In genomic region chr12:45357547-45358417, GRCh38 we compare ENCODE assay signal across 17 cellular contexts.
DNase-seq lines count a peak whose midpoint lies in the region; TF ChIP-seq lines count a peak whose summit lies in the region.
"Had no signal": no experiment of that assay in that cellular context is flagged by ENCODE, and none has a peak within 500 bp of the region (broad histone marks: within the 10 kb centered on the region; RNA-seq: fewer than 3 reads in every experiment).

No MANE protein-coding gene starts in this region.

- no peak overlapping the region for H3K4me3 ChIP-seq in breast epithelium
- H3K4me3 ChIP-seq in left ventricle myocardium inferior, result no peak overlapping the region
- H3K4me3 ChIP-seq in ovary, result no peak overlapping the region
- H3K4me3 ChIP-seq in CD4-positive, alpha-beta memory T cell (ENCODE audit: low read length in 2 of 2), result no peak overlapping the region
- no peak overlapping the region for H3K4me3 ChIP-seq in prostate gland

- H3K27me3 Mint-ChIP-seq in MCF 10A (ENCODE audit: insufficient read depth, unreplicated experiment), result no peaks in the 10 kb centered on the region
- H3K27me3 Mint-ChIP-seq in CD4-positive, alpha-beta memory T cell, result no peaks in the 10 kb centered on the region
- H3K27me3 Mint-ChIP-seq: T-cell had no signal

- no peaks in the 10 kb centered on the region for H3K27me3 ChIP-seq in breast epithelium
- H3K27me3 ChIP-seq in left ventricle myocardium inferior (ENCODE audit: low read depth), result no peaks in the 10 kb centered on the region
- no peaks in the 10 kb centered on the region for H3K27me3 ChIP-seq in ovary
- no peaks in the 10 kb centered on the region for H3K27me3 ChIP-seq in CD4-positive, alpha-beta memory T cell (ENCODE audit: insufficient read depth, low read length)
- H3K27me3 ChIP-seq in prostate gland (replicated peaks; ENCODE audit: insufficient read depth), result no peaks in the 10 kb centered on the region

- no peak for TF ChIP-seq EP300 in ovary (IDR thresholded peaks at IDR 0.05)

- H3K36me3 ChIP-seq in breast epithelium (no peaks in the 10 kb centered on the region), left ventricle myocardium inferior (peaks cover 34% of the 10 kb centered on the region), ovary (no peaks in the 10 kb centered on the region), prostate gland (no peaks in the 10 kb centered on the region)
- H3K36me3 ChIP-seq in CD4-positive, alpha-beta memory T cell (ENCODE audit: insufficient read depth, low read length), result peaks cover 6% of the 10 kb centered on the region

- intact Hi-C loops in breast epithelium (cut with DNase I; ENCODE audit: low total_unique reads), result no loop called here
- intact Hi-C loops in MCF 10A (cut with micrococcal nuclease), result no loop called here
- intact Hi-C loops in left ventricle myocardium inferior (cut with micrococcal nuclease), result no loop called here
- intact Hi-C loops in ovary (cut with DNase I), result loop anchor here in 3 of 4 donors (10.0 kb wide), 2 partner anchors 53 to 367 kb away; partner anchors contain the start of gene ARID2 (in 1 of the 3)
- intact Hi-C loops in CD4-positive, alpha-beta memory T cell (cut with micrococcal nuclease), result no loop called here
- intact Hi-C loops in prostate gland (cut with DNase I), result loop anchor here (5.0 kb wide), 1 partner anchor 50 kb away; no protein-coding TSS in a partner anchor

- H3K27ac Mint-ChIP-seq in MCF 10A (ENCODE audit: low read depth, unreplicated experiment), result no peak overlapping the region
- no peak overlapping the region for H3K27ac Mint-ChIP-seq in CD4-positive, alpha-beta memory T cell
- H3K27ac Mint-ChIP-seq: activated naive CD4-positive, alpha-beta T cell treated with anti-CD3 and anti-CD28 coated beads, Interleukin-2, amount 50 U/mL, for 72 hours; T-cell had no signal

- BruUV-seq in MCF 10A (replicated peaks; lab: Mats Ljungman, UMichigan), result no TSS peak

- no peaks in the 10 kb centered on the region for H3K4me1 Mint-ChIP-seq in MCF 10A (ENCODE audit: insufficient read depth, unreplicated experiment)
- peaks cover 12 to 17% (median 14%) of the 10 kb centered on the region in 4 donors for H3K4me1 Mint-ChIP-seq in CD4-positive, alpha-beta memory T cell

- TF ChIP-seq POLR2A in breast epithelium (IDR thresholded peaks at IDR 0.05) (no peak), ovary (IDR thresholded peaks at IDR 0.05) (no peak), prostate gland (IDR thresholded peaks at IDR 0.05) (no peak)

- no peak overlapping the region for H3K4me3 Mint-ChIP-seq in MCF 10A (ENCODE audit: unreplicated experiment)
- H3K4me3 Mint-ChIP-seq in CD4-positive, alpha-beta memory T cell, result no peak overlapping the region
- H3K4me3 Mint-ChIP-seq: T-cell had no signal

- H3K36me3 Mint-ChIP-seq in MCF 10A (ENCODE audit: insufficient read depth, unreplicated experiment), result peaks cover 40% of the 10 kb centered on the region
- H3K36me3 Mint-ChIP-seq in CD4-positive, alpha-beta memory T cell, result peaks cover 72 to 76% of the 10 kb centered on the region in 2 donors

- POLR2A ChIA-PET in MCF 10A (lab: Yijun Ruan, JAX), result interaction anchor here (0.7 kb wide), 1 partner anchor 138 kb away, joined by 3 read pairs; no protein-coding TSS in a partner anchor
- POLR2A ChIA-PET in CD4-positive, alpha-beta memory T cell (lab: Charles Lee; ENCODE audit: partially characterized antibody), result no interaction called here

- CTCF ChIA-PET in MCF 10A (lab: Yijun Ruan, JAX), result interaction anchor here (0.7 to 1.6 kb wide), 4 partner anchors 8 to 99 kb away, joined by 3 read pairs; no protein-coding TSS in a partner anchor
- CTCF ChIA-PET in CD4-positive, alpha-beta memory T cell (lab: Charles Lee; ENCODE audit: partially characterized antibody), result no interaction called here

- no peak for DNase-seq in breast epithelium (ENCODE audit: low spot score in 2 of 2)
- no peak for DNase-seq in MCF 10A (ENCODE audit: unreplicated experiment)
- peak; percentile 21 for DNase-seq in left ventricle myocardium inferior
- DNase-seq in ovary, result peak; percentile 75 to 84 (median 83)
- DNase-seq in nucleus accumbens (lab: John Stamatoyannopoulos, UW), result no peak
- DNase-seq in NCI-H2227 treated with DMSO at 0.1 percent for 48 hours (lab: John Stamatoyannopoulos, UW), result no peak
- no peak for DNase-seq in CD4-positive, alpha-beta memory T cell
- DNase-seq in prostate gland (ENCODE audit: low spot score), result no peak
- DNase-seq: 8988T; activated CD8-positive, alpha-beta memory T cell treated with anti-CD3 and anti-CD28 coated beads, Interleukin-2, amount 50 U/mL, for 4 hours; Caco-2; cerebellar nuclear complex; GF-D8; occipital lobe; T-cell had no signal

- H3K4me1 ChIP-seq in breast epithelium, result peaks cover 0 to 4% of the 10 kb centered on the region in 2 donors
- peaks cover 44% of the 10 kb centered on the region for H3K4me1 ChIP-seq in left ventricle myocardium inferior
- peaks cover 18% of the 10 kb centered on the region for H3K4me1 ChIP-seq in ovary (ENCODE audit: insufficient read depth)
- peaks cover 7% of the 10 kb centered on the region for H3K4me1 ChIP-seq in CD4-positive, alpha-beta memory T cell (ENCODE audit: insufficient read depth, low read length)
- H3K4me1 ChIP-seq in prostate gland (replicated peaks), result no peaks in the 10 kb centered on the region

- WGBS in ovary, 3 donors, result 4 to 18% (median 8%) methylated on average over 4 of the region's 4 CpGs
- 60% methylated on average over 4 of the region's 4 CpGs for WGBS in prostate gland

- no peak for TF ChIP-seq CTCF in breast epithelium (IDR thresholded peaks at IDR 0.05)
- TF ChIP-seq CTCF in MCF 10A (IDR thresholded peaks at IDR 0.05; ENCODE audit: unreplicated experiment), result no peak
- no peak for TF ChIP-seq CTCF in left ventricle myocardium inferior (IDR thresholded peaks at IDR 0.05; ENCODE audit: borderline replicate concordance)
- peak in 1 of 3 donors; percentile 8 for TF ChIP-seq CTCF in ovary (IDR thresholded peaks at IDR 0.05)
- TF ChIP-seq CTCF in prostate gland (IDR thresholded peaks at IDR 0.05), result no peak

- H3K9me3 Mint-ChIP-seq in MCF 10A (ENCODE audit: unreplicated experiment), result no peaks in the 10 kb centered on the region
- peaks cover 0 to 21% (median 14%) of the 10 kb centered on the region in 8 donors for H3K9me3 Mint-ChIP-seq in CD4-positive, alpha-beta memory T cell

- H3K9me3 ChIP-seq in breast epithelium (peaks cover 0 to 3% of the 10 kb centered on the region in 2 donors), left ventricle myocardium inferior (replicated peaks) (peaks cover 15% of the 10 kb centered on the region), ovary (no peaks in the 10 kb centered on the region), prostate gland (no peaks in the 10 kb centered on the region)
- no peaks in the 10 kb centered on the region for H3K9me3 ChIP-seq in CD4-positive, alpha-beta memory T cell (ENCODE audit: control insufficient read depth in 1 of 2, low read length in 2 of 2)

- H3K27ac ChIP-seq in breast epithelium (peak overlapping the region; percentile 19 to 53), left ventricle myocardium inferior (replicated peaks) (peak overlapping the region; percentile 73), ovary (peak overlapping the region in 1 of 2 donors; percentile 46), prostate gland (peak overlapping the region in 1 of 2 donors; percentile 46)
- no peak overlapping the region for H3K27ac ChIP-seq in CD4-positive, alpha-beta memory T cell (ENCODE audit: low read depth, low read length)
- H3K27ac ChIP-seq: epithelial cell of prostate had no signal

Comparison
In these comparisons a context has a peak if more than half of its experiments do, and no peak if none do; other contexts are left out.
1. DNase-seq: peak in left ventricle myocardium inferior (single experiment) and ovary (5 of 5); none in breast epithelium (0 of 2), MCF 10A (single experiment), nucleus accumbens (0 of 56), NCI-H2227 treated with DMSO at 0.1 percent for 48 hours (single experiment), CD4-positive, alpha-beta memory T cell (0 of 5) and prostate gland (single experiment).
2. intact Hi-C loops: an anchor here in ovary (10.0 kb wide) and prostate gland (5.0 kb wide); none called in breast epithelium, MCF 10A, left ventricle myocardium inferior and CD4-positive, alpha-beta memory T cell.